20 cellular contexts compared by ENCODE assay signal in genomic region chr14:50475460-50475859, GRCh38. TPM values are rescaled to one million over a fixed set of nuclear protein-coding genes. Genes with fewer than 3 reads are reported as not detected.
DNase-seq lines count a peak whose midpoint lies in the region; ATAC-seq, FAIRE-seq and TF ChIP-seq lines count a peak whose summit lies in the region.
"Had no signal": no experiment of that assay in that cellular context is flagged by ENCODE, and none has a peak within 500 bp of the region (broad histone marks: within the 10 kb centered on the region; RNA-seq: fewer than 3 reads in every experiment).

No MANE protein-coding gene starts in this region.

- DNase-seq in DMS53 (lab: John Stamatoyannopoulos, UW) (peak; percentile 57), HTR-8/SVneo (ENCODE audit: insufficient read length, low spot score) (peak; percentile 8), RWPE1 (ENCODE audit: low spot score) (peak; percentile 2), fibroblast of villous mesenchyme (ENCODE audit: low read depth) (peak; percentile 11), Kasumi-1 (lab: John Stamatoyannopoulos, UW) (no peak)
- no peak for DNase-seq in activated naive CD4-positive, alpha-beta T cell treated with anti-CD3 and anti-CD28 coated beads, Interleukin-2, amount 50 U/mL, for 72 hours (ENCODE audit: low spot score in 2 of 2)
- DNase-seq in stimulated activated CD4-positive, alpha-beta T cell treated with anti-CD3 and anti-CD28 coated beads, Interleukin-4, amount 100 ng/mL, for 4 hours = no peak
- DNase-seq: activated CD4-positive, alpha-beta T cell treated with anti-CD3 and anti-CD28 coated beads for 1 hour; caudate nucleus; CD4-positive, alpha-beta T cell; DMS79 treated with DMSO at 0.1 percent for 48 hours; NCI-H2227 treated with DMSO at 0.1 percent for 48 hours; stimulated activated CD4-positive, alpha-beta T cell treated with anti-CD3 and anti-CD28 coated beads, Interleukin-4, amount 100 ng/mL, for 24 hours; uterus had no signal

- H3K36me3 Mint-ChIP-seq in activated naive CD4-positive, alpha-beta T cell treated with anti-CD3 and anti-CD28 coated beads, Interleukin-2, amount 50 U/mL, for 72 hours = peaks cover 44 to 61% of the 10 kb centered on the region in 2 donors

- no peak for ATAC-seq in activated naive CD4-positive, alpha-beta T cell treated with anti-CD3 and anti-CD28 coated beads, Interleukin-2, amount 50 U/mL, for 72 hours
- no peak for ATAC-seq in GM21717 (IDR thresholded peaks at IDR 0.05; ENCODE audit: unreplicated experiment)
- ATAC-seq: esophagus mucosa, HCT116 had no signal

- POLR2A ChIA-PET in RWPE1 (lab: Yijun Ruan, JAX; ENCODE audit: low non-redundant PET) = no interaction called here

- FAIRE-seq in HTR-8/SVneo (lab: Jason Lieb, UNC) = peak; percentile 66

- TF ChIP-seq CTCF in RWPE1 (conservative IDR thresholded peaks at IDR 0.05; ENCODE audit: low read depth) (no peak), fibroblast of villous mesenchyme (IDR thresholded peaks at IDR 0.05; ENCODE audit: insufficient read depth, low read depth, low read length) (no peak)

- peaks cover 4 to 25% of the 10 kb centered on the region in 2 donors for H3K9me3 Mint-ChIP-seq in activated naive CD4-positive, alpha-beta T cell treated with anti-CD3 and anti-CD28 coated beads, Interleukin-2, amount 50 U/mL, for 72 hours

- H3K27ac Mint-ChIP-seq in activated naive CD4-positive, alpha-beta T cell treated with anti-CD3 and anti-CD28 coated beads, Interleukin-2, amount 50 U/mL, for 72 hours = no peak overlapping the region
- H3K27ac Mint-ChIP-seq: CD4-positive, alpha-beta T cell; mesothelial cell of epicardium had no signal

- CTCF ChIA-PET in RWPE1 (lab: Yijun Ruan, JAX) = no interaction called here

- H3K4me3 ChIP-seq in fibroblast of villous mesenchyme (ENCODE audit: low read depth, low read length) = no peak overlapping the region
- H3K4me3 ChIP-seq: prostate gland, smooth muscle cell, uterus had no signal

- H3K27ac ChIP-seq in RWPE1 = no peak overlapping the region
- H3K27ac ChIP-seq: prostate gland, uterus had no signal

RNA-seq across cellular contexts. Expression of gene MAP4K5, which starts 56.9 kb away (rescaled TPM):
- total RNA-seq in fibroblast of villous mesenchyme = 94.4 and 109 TPM in 2 replicates
- total RNA-seq in activated naive CD4-positive, alpha-beta T cell treated with anti-CD3 and anti-CD28 coated beads, Interleukin-2, amount 50 U/mL, for 72 hours = 10 to 100 TPM; 16.8 to 17.8 TPM

Comparison
In these comparisons a context has a peak if more than half of its experiments do, and no peak if none do; other contexts are left out.
1. DNase-seq: peak in DMS53 (single experiment), HTR-8/SVneo (single experiment), RWPE1 (single experiment) and fibroblast of villous mesenchyme (single experiment); none in activated naive CD4-positive, alpha-beta T cell treated with anti-CD3 and anti-CD28 coated beads, Interleukin-2, amount 50 U/mL, for 72 hours (0 of 2), Kasumi-1 (0 of 2) and stimulated activated CD4-positive, alpha-beta T cell treated with anti-CD3 and anti-CD28 coated beads, Interleukin-4, amount 100 ng/mL, for 4 hours (0 of 2).